23 cellular contexts compared by ENCODE assay signal in the genomic region with DNA sequence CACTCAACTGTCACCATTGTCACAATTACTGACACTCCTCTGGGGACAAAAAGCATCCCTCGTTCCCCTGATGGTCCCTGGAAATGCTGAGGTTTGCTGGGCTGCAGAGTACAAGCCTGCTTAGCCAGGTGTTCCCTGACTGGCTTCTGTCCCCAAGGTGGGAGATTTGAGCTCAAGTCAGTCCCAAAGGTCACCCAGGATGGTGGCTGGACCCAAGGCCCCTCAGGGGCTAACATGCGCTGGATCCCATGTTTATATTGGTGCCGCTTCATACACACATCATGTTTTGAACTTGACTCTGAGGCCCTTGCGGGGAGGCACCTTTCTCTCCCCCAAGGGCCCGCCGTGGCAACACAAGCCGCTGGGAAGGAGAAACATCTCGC. TPM values are rescaled to one million over a fixed set of nuclear protein-coding genes. Genes with fewer than 3 reads are reported as not detected.
DNase-seq lines count a peak whose midpoint lies in the region; ATAC-seq and TF ChIP-seq lines count a peak whose summit lies in the region.
"Had no signal": no experiment of that assay in that cellular context is flagged by ENCODE, and none has a peak within 500 bp of the region (broad histone marks: within the 10 kb centered on the region; RNA-seq: fewer than 3 reads in every experiment).

No MANE protein-coding gene starts in this region.

- TF ChIP-seq CTCF in heart right ventricle (IDR thresholded peaks at IDR 0.05) (no peak), CD14-positive monocyte (IDR thresholded peaks at IDR 0.05) (no peak), endodermal cell (conservative IDR thresholded peaks at IDR 0.05) (no peak), sigmoid colon (IDR thresholded peaks at IDR 0.05) (no peak)

- DNase-seq in Right ventricle myocardium superior (peak; percentile 22), heart right ventricle (no peak), CD14-positive monocyte (ENCODE audit: low spot score) (peak; percentile 8), endodermal cell (no peak), sigmoid colon (peak; percentile 37), SHP77 treated with DMSO at 0.1 percent for 48 hours (lab: John Stamatoyannopoulos, UW) (no peak), C1 segment of cervical spinal cord (lab: John Stamatoyannopoulos, UW) (no peak), COLO829 (ENCODE audit: low spot score) (no peak)
- DNase-seq: AML-193; CD4-positive, CD25-positive, alpha-beta regulatory T cell; COR-L47; DMS 273 treated with DMSO at 0.1 percent for 48 hours; DMS79 treated with DMSO at 0.1 percent for 48 hours; H7; NCI-H1694; NCI-H446; NCI-H526; SJCRH30 had no signal

- peaks cover 0 to 6% (median 0%) of the 10 kb centered on the region in 9 donors for H3K36me3 ChIP-seq in heart right ventricle
- peaks cover 36% of the 10 kb centered on the region for H3K36me3 ChIP-seq in endodermal cell (ENCODE audit: control insufficient read depth, insufficient read depth, low read length)
- H3K36me3 ChIP-seq in sigmoid colon, result no peaks in the 10 kb centered on the region

- H3K27ac Mint-ChIP-seq in CD14-positive monocyte (no peak overlapping the region), endodermal cell (no peak overlapping the region)
- H3K27ac Mint-ChIP-seq: IgD-negative memory B cell had no signal

- 92 to 93% methylated on average over 8 of the region's 8 CpGs for WGBS in heart right ventricle, 2 donors
- 90 to 96% methylated on average over 7 to 8 of the region's 8 CpGs for WGBS in endodermal cell (ENCODE audit: insufficient coverage in 1 of 2, insufficient read length in 1 of 2), 2 experiments
- WGBS in sigmoid colon, 2 donors, result 91 to 94% methylated on average over 8 of the region's 8 CpGs

- no peak overlapping the region for H3K4me3 Mint-ChIP-seq in CD14-positive monocyte
- H3K4me3 Mint-ChIP-seq in endodermal cell, result no peak overlapping the region
- H3K4me3 Mint-ChIP-seq: CD4-positive, CD25-positive, alpha-beta regulatory T cell; IgD-negative memory B cell had no signal

- H3K4me1 ChIP-seq in heart right ventricle (peaks cover 0 to 33% (median 8%) of the 10 kb centered on the region in 9 donors), endodermal cell (ENCODE audit: control insufficient read depth, insufficient read depth, low read length) (peaks cover 13% of the 10 kb centered on the region), sigmoid colon (no peaks in the 10 kb centered on the region)
- H3K4me1 ChIP-seq: SJCRH30 had no signal

- H3K9me3 Mint-ChIP-seq in CD14-positive monocyte, result peaks cover 0 to under 1% (median 0%) of the 10 kb centered on the region in 7 donors
- H3K9me3 Mint-ChIP-seq in endodermal cell, result no peaks in the 10 kb centered on the region
- H3K9me3 Mint-ChIP-seq: IgD-negative memory B cell had no signal

- H3K36me3 Mint-ChIP-seq in CD14-positive monocyte, result no peaks in the 10 kb centered on the region
- peaks cover 18% of the 10 kb centered on the region for H3K36me3 Mint-ChIP-seq in endodermal cell (ENCODE audit: low read depth)
- H3K36me3 Mint-ChIP-seq: CD4-positive, CD25-positive, alpha-beta regulatory T cell had no signal

- H3K27me3 ChIP-seq in heart right ventricle (no peaks in the 10 kb centered on the region), endodermal cell (ENCODE audit: control insufficient read depth, insufficient read depth, low read length, poor library complexity, severe bottlenecking) (no peaks in the 10 kb centered on the region), sigmoid colon (no peaks in the 10 kb centered on the region)
- H3K27me3 ChIP-seq: SJCRH30 had no signal

- H3K4me1 Mint-ChIP-seq in CD14-positive monocyte (no peaks in the 10 kb centered on the region), endodermal cell (peaks cover 25% of the 10 kb centered on the region)

- H3K27ac ChIP-seq in heart right ventricle (no peak overlapping the region), endodermal cell (ENCODE audit: low read depth, low read length) (peak overlapping the region; percentile 96), sigmoid colon (no peak overlapping the region)
- H3K27ac ChIP-seq: SJCRH30 had no signal

- ATAC-seq in Right ventricle myocardium superior (ENCODE audit: poor library complexity) (no peak), heart right ventricle (no peak)
- ATAC-seq: GM12878 had no signal

- TF ChIP-seq EP300 in sigmoid colon (IDR thresholded peaks at IDR 0.05), result no peak

- H3K9me3 ChIP-seq in heart right ventricle, result no peaks in the 10 kb centered on the region
- no peaks in the 10 kb centered on the region for H3K9me3 ChIP-seq in endodermal cell (ENCODE audit: control insufficient read depth, low read length)
- H3K9me3 ChIP-seq in sigmoid colon, result no peaks in the 10 kb centered on the region
- H3K9me3 ChIP-seq: SJCRH30 had no signal

- H3K4me3 ChIP-seq in heart right ventricle (no peak overlapping the region), endodermal cell (ENCODE audit: low read length) (no peak overlapping the region), sigmoid colon (no peak overlapping the region)
- H3K4me3 ChIP-seq: GM12878, SJCRH30 had no signal

- intact Hi-C loops in Right ventricle myocardium superior (cut with DNase I), result no loop called here
- intact Hi-C loops in heart right ventricle (cut with DNase I), result no loop called here
- intact Hi-C loops in CD14-positive monocyte (cut with micrococcal nuclease), result no loop called here
- intact Hi-C loops in sigmoid colon (cut with DNase I), result no loop called here

- H3K27me3 Mint-ChIP-seq in CD14-positive monocyte (ENCODE audit: low read depth in 3 of 3) (peaks cover 0 to 6% (median 1%) of the 10 kb centered on the region in 3 donors), endodermal cell (ENCODE audit: insufficient read depth) (no peaks in the 10 kb centered on the region)
- H3K27me3 Mint-ChIP-seq: CD4-positive, CD25-positive, alpha-beta regulatory T cell had no signal

- no peak overlapping the region for H3K9ac ChIP-seq in endodermal cell (ENCODE audit: extremely low read depth, low read length, poor library complexity, severe bottlenecking)

- TF ChIP-seq POLR2A in sigmoid colon (IDR thresholded peaks at IDR 0.05), result no peak

RNA-seq across cellular contexts. Expression of gene PMEPA1, which starts 44.2 kb away (rescaled TPM):
- total RNA-seq in Right ventricle myocardium superior, result 21.5 TPM
- 10 to 100 TPM; 16.1 to 39.2 (median 30.4) TPM for total RNA-seq in heart right ventricle
- polyA plus RNA-seq in heart right ventricle, result 10 to 100 TPM; 10.5 to 81.8 TPM
- polyA plus RNA-seq in CD14-positive monocyte, result under 1 TPM; 0.59 to 0.73 TPM
- total RNA-seq in endodermal cell, result 10 to 100 TPM; 18.8 to 37.4 TPM
- polyA plus RNA-seq in endodermal cell (2013, experiment 1 of 2), result 56.8 TPM
- 65.5 TPM for polyA plus RNA-seq in endodermal cell (2013, experiment 2 of 2)
- total RNA-seq in sigmoid colon, result 10 to 100 TPM in 1 of 4 donors, 1 to 10 TPM in 3; 3.9 to 23.3 (median 7.5) TPM
- polyA plus RNA-seq in sigmoid colon, result 10 to 100 TPM in 1 of 3 donors, 1 to 10 TPM in 2; 3.6 to 16.8 (median 6.5) TPM

RNA-seq across cellular contexts. Expression of gene ZBP1, which starts 45.4 kb away (rescaled TPM):
- total RNA-seq in Right ventricle myocardium superior (not detected), heart right ventricle (1 to 10 TPM in 1 of 10 donors, under 1 TPM in 7, not detected in 2; 0.16 to 1.2 (median 0.31) TPM), endodermal cell (not detected), sigmoid colon (under 1 TPM in 2 of 4 donors, not detected in 2; 0.36 to 0.49 TPM)
- polyA plus RNA-seq in heart right ventricle (under 1 TPM; 0.13 to 0.51 TPM), CD14-positive monocyte (1 to 10 TPM; 2.8 to 3.0 TPM), sigmoid colon (10 to 100 TPM in 1 of 3 donors, 1 to 10 TPM in 2; 1.2 to 17.2 (median 5.3) TPM)
- polyA plus RNA-seq in endodermal cell (2013, experiment 1 of 2), result not detected
- not detected for polyA plus RNA-seq in endodermal cell (2013, experiment 2 of 2)
- total RNA-seq: A172, H7, RPMI7951 had no signal
- polyA plus RNA-seq: AG04450 had no signal

Comparison
In these comparisons a context has a peak if more than half of its experiments do, and no peak if none do; other contexts are left out.
1. DNase-seq: peak in Right ventricle myocardium superior (single experiment), CD14-positive monocyte (single experiment) and sigmoid colon (single experiment); none in heart right ventricle (0 of 2), endodermal cell (single experiment), SHP77 treated with DMSO at 0.1 percent for 48 hours (single experiment), C1 segment of cervical spinal cord (0 of 14) and COLO829 (single experiment).